ENCODE assay signal across 8 cellular contexts in the genomic region with DNA sequence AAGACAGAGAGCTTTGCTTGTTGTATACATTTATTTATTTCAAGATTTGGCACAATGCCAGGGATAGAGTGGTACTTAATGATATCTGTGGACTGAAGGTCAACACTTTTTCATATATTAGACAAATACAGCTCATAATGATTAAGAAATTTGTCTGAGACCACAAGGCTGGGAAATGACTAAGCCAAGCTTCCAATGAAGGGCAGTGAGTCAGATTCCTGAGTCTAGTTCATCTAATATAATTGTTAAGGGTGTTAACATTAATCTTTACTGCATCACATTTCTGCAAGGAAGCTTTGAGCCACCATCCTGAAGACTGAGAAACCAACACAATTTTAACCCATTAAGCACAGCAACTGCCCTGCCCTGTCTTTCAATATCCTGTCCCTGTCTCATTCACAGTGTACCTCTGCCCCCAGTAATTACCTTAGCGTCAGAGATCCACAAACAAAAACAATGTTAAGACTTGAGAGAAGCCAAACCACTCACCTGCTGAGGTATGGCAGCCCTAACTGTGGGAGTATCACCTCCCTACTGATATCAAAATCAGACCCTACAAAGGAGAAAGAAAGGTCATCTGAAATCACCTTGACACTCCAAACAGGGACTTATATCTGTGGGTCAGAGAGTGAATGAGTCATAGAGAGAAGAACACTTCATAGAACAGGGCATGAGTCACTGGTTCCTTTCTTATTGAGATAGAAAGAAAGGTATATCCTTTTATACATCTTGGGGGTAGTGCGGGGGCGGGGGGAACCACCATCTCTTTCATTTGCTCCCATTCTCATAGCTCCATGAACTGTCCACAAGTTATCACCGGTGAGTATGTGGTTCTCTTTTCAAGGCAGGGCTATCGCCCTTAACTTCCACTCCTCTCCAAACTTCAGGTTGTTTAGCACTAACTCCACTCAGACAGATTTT.
DNase-seq lines count a peak whose midpoint lies in the region; ATAC-seq and TF ChIP-seq lines count a peak whose summit lies in the region.

No MANE protein-coding gene starts in this region.

- peaks cover 21% of the 10 kb centered on the region for H3F3A ChIP-seq in PC-9 (ENCODE audit: insufficient read depth, low read depth)

- peaks cover 45% of the 10 kb centered on the region for H3K79me2 ChIP-seq in PC-9 (ENCODE audit: low read depth)

- DNase-seq in activated CD4-positive, alpha-beta T cell treated with anti-CD3 and anti-CD28 coated beads, Interleukin-2, amount 50 U/mL, for 48 hours, result peak; percentile 58 to 64
- DNase-seq in activated CD4-positive, alpha-beta T cell treated with anti-CD3 and anti-CD28 coated beads, Interleukin-2, amount 50 U/mL, for 1 hour, result no peak
- DNase-seq in PC-9 (peak; percentile 31 to 94), fibroblast of peridontal ligament (ENCODE audit: extremely low read depth) (peak; percentile 74), NCI-H82 (lab: John Stamatoyannopoulos, UW) (no peak), anterior cingulate cortex (lab: John Stamatoyannopoulos, UW) (no peak)
- peak; percentile 33 to 45 for DNase-seq in stimulated activated CD4-positive, alpha-beta T cell treated with anti-CD3 and anti-CD28 coated beads, Interleukin-4, amount 100 ng/mL, for 48 hours (ENCODE audit: low read depth in 2 of 2)

- no peaks in the 10 kb centered on the region for H4K20me1 ChIP-seq in PC-9 (ENCODE audit: insufficient read depth)

- peaks cover 33% of the 10 kb centered on the region for H3K4me1 ChIP-seq in PC-9 (replicated peaks; ENCODE audit: insufficient read depth)

- H2AFZ ChIP-seq in PC-9, result no peak overlapping the region

- no peak overlapping the region; the same call in 1 of the 2 replicates for H3K4me3 ChIP-seq in PC-9

- POLR2A ChIA-PET in PC-9 (lab: Charles Lee; ENCODE audit: unreplicated experiment), result interaction anchor here (0.7 kb wide), 1 partner anchor 147 kb away, joined by 5 read pairs; no protein-coding TSS in a partner anchor

- no peaks in the 10 kb centered on the region for H3K9me2 ChIP-seq in PC-9 (ENCODE audit: insufficient read depth)

- H3K27ac ChIP-seq in PC-9, result peak overlapping the region; percentile 97

- BruUV-seq in PC-9 (replicated peaks; lab: Mats Ljungman, UMichigan), result no TSS peak

- CTCF ChIA-PET in PC-9 (lab: Charles Lee), result interaction anchor here (0.5 kb wide), 1 partner anchor 178 kb away, joined by 7 read pairs; no protein-coding TSS in a partner anchor

- peak; percentile 95 for ATAC-seq in HG02798 (IDR thresholded peaks at IDR 0.05; ENCODE audit: poor library complexity, unreplicated experiment)

- H3K4me2 ChIP-seq in PC-9, result peak overlapping the region; percentile 84

- H3K27me3 ChIP-seq in PC-9 (ENCODE audit: insufficient read depth, low read depth), result no peaks in the 10 kb centered on the region

- intact Hi-C loops in PC-9 (cut with micrococcal nuclease; ENCODE audit: unreplicated experiment), result loop anchor here (1.0 kb wide), 1 partner anchor 11 kb away; no protein-coding TSS in a partner anchor

- no peak for TF ChIP-seq CTCF in PC-9 (conservative IDR thresholded peaks at IDR 0.05)

- no peaks in the 10 kb centered on the region for H3K36me3 ChIP-seq in PC-9 (ENCODE audit: low read depth)

- no peaks in the 10 kb centered on the region for H3K9me3 ChIP-seq in PC-9 (ENCODE audit: insufficient read depth, low read depth)

Comparison
In these comparisons a context has a peak if more than half of its experiments do, and no peak if none do; other contexts are left out.
1. DNase-seq: peak in activated CD4-positive, alpha-beta T cell treated with anti-CD3 and anti-CD28 coated beads, Interleukin-2, amount 50 U/mL, for 48 hours (2 of 2), PC-9 (2 of 2), fibroblast of peridontal ligament (single experiment) and stimulated activated CD4-positive, alpha-beta T cell treated with anti-CD3 and anti-CD28 coated beads, Interleukin-4, amount 100 ng/mL, for 48 hours (2 of 2); none in activated CD4-positive, alpha-beta T cell treated with anti-CD3 and anti-CD28 coated beads, Interleukin-2, amount 50 U/mL, for 1 hour (single experiment), NCI-H82 (single experiment) and anterior cingulate cortex (0 of 58).